ENCODE assay signal across 8 cellular contexts in genomic region chr17:38967290-38967738, GRCh38. TPM values are rescaled to one million over a fixed set of nuclear protein-coding genes. Genes with fewer than 3 reads are reported as not detected.
A peak's percentile ranks its signal among the peaks of the same experiment; 100 is the strongest.
DNase-seq lines count a peak whose midpoint lies in the region; ATAC-seq and TF ChIP-seq lines count a peak whose summit lies in the region.

A gene with protein sequence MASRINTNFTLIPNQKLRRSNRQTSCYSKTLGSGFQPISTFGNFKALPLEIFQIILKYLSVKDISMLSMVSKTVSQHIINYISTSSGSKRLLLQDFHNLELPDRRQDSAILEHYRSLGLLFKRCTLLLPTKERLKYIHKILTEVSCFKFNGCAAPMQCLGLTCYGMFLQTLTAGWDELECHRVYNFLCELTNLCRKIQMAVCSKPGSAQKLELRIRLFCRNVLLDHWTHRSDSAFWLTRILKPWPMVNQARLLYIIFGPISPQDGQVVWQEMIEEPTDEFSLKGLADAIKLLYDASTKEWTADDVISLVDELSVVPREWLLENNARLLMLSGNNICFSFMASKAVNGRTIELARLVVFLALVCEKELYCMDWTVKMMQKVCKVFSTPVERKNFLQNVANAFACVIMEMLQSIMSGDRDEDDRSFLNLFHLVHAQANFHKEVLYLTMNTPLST (minus strand): TSS chr17:38967403. CDS start chr17:38963025, 4,378 bp downstream.

- ATAC-seq in foreskin keratinocyte (peak; percentile 95), GM18858 (IDR thresholded peaks at IDR 0.05; ENCODE audit: unreplicated experiment) (no peak)
- ATAC-seq in stimulated activated memory B cell treated with anti-CD40 and anti-IgM and Interleukin-4, amounts not matched to agents 10 μg/mL and 1 μg/mL and 100 μg/mL, for 72 hours, result peak; percentile 96

- H3K4me2 ChIP-seq in PC-9, result peak within 1 kb of the TSS; percentile 73

- no peaks in the 10 kb centered on the region for H3K36me3 Mint-ChIP-seq in activated naive CD4-positive, alpha-beta T cell treated with anti-CD3 and anti-CD28 coated beads for 36 hours (ENCODE audit: low read depth)
- peaks cover 4% of the 10 kb centered on the region for H3K36me3 Mint-ChIP-seq in nephron progenitor cell (ENCODE audit: low read depth)
- no peaks in the 10 kb centered on the region for H3K36me3 Mint-ChIP-seq in stimulated activated memory B cell treated with anti-CD40 and anti-IgM and Interleukin-4, amounts not matched to agents 10 μg/mL and 1 μg/mL and 100 μg/mL, for 72 hours

- CTCF ChIA-PET in PC-9 (lab: Charles Lee), result interaction anchor here (0.7 to 1.2 kb wide), 3 partner anchors 15 to 232 kb away, joined by 4 to 6 read pairs (median 4); no protein-coding TSS in a partner anchor
- CTCF ChIA-PET in activated naive CD4-positive, alpha-beta T cell treated with anti-CD3 and anti-CD28 coated beads for 36 hours (lab: Charles Lee), result interaction anchor here (0.6 to 1.7 kb wide), 5 partner anchors 16 to 269 kb away, joined by 3 to 5 read pairs (median 4); no protein-coding TSS in a partner anchor

- peak; percentile 82 for DNase-seq in ELR (ENCODE audit: low read depth)
- peak; percentile 75 to 89 for DNase-seq in PC-9
- DNase-seq in activated naive CD4-positive, alpha-beta T cell treated with anti-CD3 and anti-CD28 coated beads for 36 hours, result peak; percentile 93
- DNase-seq in foreskin keratinocyte, result peak; percentile 46 to 81
- peak; percentile 56 for DNase-seq in nephron progenitor cell
- no peak for DNase-seq in NCI-H1417 (lab: John Stamatoyannopoulos, UW)

- no peaks in the 10 kb centered on the region for H3K4me1 ChIP-seq in PC-9 (replicated peaks; ENCODE audit: insufficient read depth)
- no peaks in the 10 kb centered on the region for H3K4me1 ChIP-seq in foreskin keratinocyte

- H3K4me1 Mint-ChIP-seq in activated naive CD4-positive, alpha-beta T cell treated with anti-CD3 and anti-CD28 coated beads for 36 hours (ENCODE audit: low read depth), result peaks cover 12% of the 10 kb centered on the region
- peaks cover 6% of the 10 kb centered on the region for H3K4me1 Mint-ChIP-seq in nephron progenitor cell
- peaks cover 8% of the 10 kb centered on the region for H3K4me1 Mint-ChIP-seq in stimulated activated memory B cell treated with anti-CD40 and anti-IgM and Interleukin-4, amounts not matched to agents 10 μg/mL and 1 μg/mL and 100 μg/mL, for 72 hours

- peak within 1 kb of the TSS; percentile 75 for H3K4me3 Mint-ChIP-seq in activated naive CD4-positive, alpha-beta T cell treated with anti-CD3 and anti-CD28 coated beads for 36 hours
- H3K4me3 Mint-ChIP-seq in nephron progenitor cell, result no peak within 1 kb of the TSS
- H3K4me3 Mint-ChIP-seq in stimulated activated memory B cell treated with anti-CD40 and anti-IgM and Interleukin-4, amounts not matched to agents 10 μg/mL and 1 μg/mL and 100 μg/mL, for 72 hours, result peak within 1 kb of the TSS; percentile 74

- H3K27me3 ChIP-seq in PC-9 (ENCODE audit: insufficient read depth, low read depth) (no peaks in the 10 kb centered on the region), foreskin keratinocyte (no peaks in the 10 kb centered on the region)

- H3K27ac Mint-ChIP-seq in activated naive CD4-positive, alpha-beta T cell treated with anti-CD3 and anti-CD28 coated beads for 36 hours, result peak within 1 kb of the TSS; percentile 87
- H3K27ac Mint-ChIP-seq in nephron progenitor cell, result no peak within 1 kb of the TSS
- H3K27ac Mint-ChIP-seq in stimulated activated memory B cell treated with anti-CD40 and anti-IgM and Interleukin-4, amounts not matched to agents 10 μg/mL and 1 μg/mL and 100 μg/mL, for 72 hours, result peak within 1 kb of the TSS; percentile 84

- no peaks in the 10 kb centered on the region for H3K36me3 ChIP-seq in PC-9 (ENCODE audit: low read depth)

- no peaks in the 10 kb centered on the region for H3K27me3 Mint-ChIP-seq in activated naive CD4-positive, alpha-beta T cell treated with anti-CD3 and anti-CD28 coated beads for 36 hours (ENCODE audit: low read depth)
- peaks cover 9% of the 10 kb centered on the region for H3K27me3 Mint-ChIP-seq in nephron progenitor cell (ENCODE audit: low read depth, poor library complexity)
- no peaks in the 10 kb centered on the region for H3K27me3 Mint-ChIP-seq in stimulated activated memory B cell treated with anti-CD40 and anti-IgM and Interleukin-4, amounts not matched to agents 10 μg/mL and 1 μg/mL and 100 μg/mL, for 72 hours

- TF ChIP-seq CTCF in PC-9 (conservative IDR thresholded peaks at IDR 0.05) (no peak), foreskin keratinocyte (conservative IDR thresholded peaks at IDR 0.05) (peak; percentile 34), nephron progenitor cell (IDR thresholded peaks at IDR 0.05) (no peak)

- intact Hi-C loops in PC-9 (cut with micrococcal nuclease; ENCODE audit: unreplicated experiment), result loop anchor here (5.0 kb wide), 1 partner anchor 215 kb away; the partner anchor contains the start of gene PSMB3
- intact Hi-C loops in activated naive CD4-positive, alpha-beta T cell treated with anti-CD3 and anti-CD28 coated beads for 36 hours (cut with micrococcal nuclease), result loop anchor here (1.0 to 5.0 kb wide), 2 partner anchors 96 to 215 kb away; partner anchors contain the start of gene PSMB3

- peak within 1 kb of the TSS; percentile 47; the same call in 1 of the 2 replicates for H3K4me3 ChIP-seq in PC-9

- H3K27ac ChIP-seq in PC-9, result no peak within 1 kb of the TSS
- H3K27ac ChIP-seq in foreskin keratinocyte, result no peak within 1 kb of the TSS

- no peaks in the 10 kb centered on the region for H3K79me2 ChIP-seq in PC-9 (ENCODE audit: low read depth)

- H3K9me2 ChIP-seq in PC-9 (ENCODE audit: insufficient read depth), result no peaks in the 10 kb centered on the region

- H3F3A ChIP-seq in PC-9 (ENCODE audit: insufficient read depth, low read depth), result peaks cover 9% of the 10 kb centered on the region; the same call in 1 of the 2 replicates

- POLR2A ChIA-PET in PC-9 (lab: Charles Lee; ENCODE audit: unreplicated experiment), result interaction anchor here (0.5 to 0.7 kb wide), 7 partner anchors 12 to 207 kb away, joined by 3 to 21 read pairs (median 5); no protein-coding TSS in a partner anchor

- BruUV-seq in PC-9 (replicated peaks; lab: Mats Ljungman, UMichigan), result no TSS peak

- H4K20me1 ChIP-seq in PC-9 (ENCODE audit: insufficient read depth), result no peaks in the 10 kb centered on the region

- no peaks in the 10 kb centered on the region for H3K9me3 Mint-ChIP-seq in activated naive CD4-positive, alpha-beta T cell treated with anti-CD3 and anti-CD28 coated beads for 36 hours
- H3K9me3 Mint-ChIP-seq in nephron progenitor cell, result peaks cover 12% of the 10 kb centered on the region
- H3K9me3 Mint-ChIP-seq in stimulated activated memory B cell treated with anti-CD40 and anti-IgM and Interleukin-4, amounts not matched to agents 10 μg/mL and 1 μg/mL and 100 μg/mL, for 72 hours, result no peaks in the 10 kb centered on the region

- H2AFZ ChIP-seq in PC-9, result peak within 1 kb of the TSS; percentile 82

- H3K9me3 ChIP-seq in PC-9 (ENCODE audit: insufficient read depth, low read depth), result no peaks in the 10 kb centered on the region

RNA-seq across cellular contexts. Expression of the gene that starts here (rescaled TPM):
- total RNA-seq in PC-9 (2021) (not detected in 2 replicates), foreskin keratinocyte (not detected in 2 replicates)
- total RNA-seq in activated naive CD4-positive, alpha-beta T cell treated with anti-CD3 and anti-CD28 coated beads for 36 hours, result under 1 TPM; 0.14 to 0.15 TPM
- not detected in 2 replicates for polyA plus RNA-seq in foreskin keratinocyte

Comparison
In these comparisons a context has a peak if more than half of its experiments do, and no peak if none do; other contexts are left out.
1. Peak in DNase-seq, H3K4me3 ChIP-seq and H3K4me2 ChIP-seq in PC-9; RNA of the gene not detected or under 1 TPM.
2. Peak in DNase-seq in activated naive CD4-positive, alpha-beta T cell treated with anti-CD3 and anti-CD28 coated beads for 36 hours; RNA of the gene not detected or under 1 TPM.
3. Peak in DNase-seq and ATAC-seq in foreskin keratinocyte; RNA of the gene not detected or under 1 TPM.
4. DNase-seq: peak in ELR (single experiment) and nephron progenitor cell (single experiment); none in NCI-H1417 (0 of 3).